In the genomic region with DNA sequence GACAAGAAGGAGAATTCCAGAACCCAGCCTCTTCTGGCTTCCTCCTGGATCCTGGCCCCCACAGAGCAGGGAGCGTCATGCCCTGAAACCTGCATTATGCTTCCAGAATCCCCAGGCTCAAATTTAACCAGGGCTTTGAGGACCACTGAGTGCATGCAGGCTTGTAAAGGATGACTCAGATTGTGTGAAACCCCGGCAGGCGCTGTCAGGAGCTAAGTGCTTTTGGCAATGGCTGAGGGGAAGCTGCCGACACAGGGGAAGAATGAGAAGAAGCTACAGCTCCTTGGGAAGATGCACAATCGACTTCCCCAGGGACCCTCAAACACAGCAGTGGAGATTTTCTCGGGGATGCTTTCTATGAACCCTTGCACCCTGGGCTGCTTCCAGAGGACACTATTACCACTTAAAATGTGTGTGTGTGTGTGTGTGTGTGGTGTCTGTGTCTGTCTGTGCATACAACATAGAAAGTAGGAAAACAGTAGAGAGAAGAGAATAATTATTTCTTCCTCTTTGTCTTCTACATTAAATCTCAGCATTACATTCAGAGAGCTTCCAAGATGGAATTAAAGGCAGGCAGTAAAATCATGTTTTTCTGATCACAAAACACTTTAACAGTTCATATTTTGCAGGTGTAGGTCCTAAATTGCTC, we compare ENCODE assay signal across 9 cellular contexts.
DNase-seq lines count a peak whose midpoint lies in the region; ATAC-seq and TF ChIP-seq lines count a peak whose summit lies in the region.
"Had no signal": no experiment of that assay in that cellular context is flagged by ENCODE, and none has a peak within 500 bp of the region (broad histone marks: within the 10 kb centered on the region; RNA-seq: fewer than 3 reads in every experiment).

No MANE protein-coding gene starts in this region.

- H3K36me3 ChIP-seq in naive thymus-derived CD4-positive, alpha-beta T cell (ENCODE audit: control insufficient read depth in 2 of 3, insufficient read depth in 3 of 3, low read length in 3 of 3) = no peaks in the 10 kb centered on the region

- no peak overlapping the region for H3K27ac ChIP-seq in naive thymus-derived CD4-positive, alpha-beta T cell (ENCODE audit: low read depth, low read length)

- peak; percentile 87 for DNase-seq in ACHN
- DNase-seq in astrocyte of the hippocampus (ENCODE audit: low read depth, low spot score) = peak; percentile 83
- peak; percentile 32 for DNase-seq in medulla oblongata (ENCODE audit: extremely low spot score)
- DNase-seq in GM19240 (ENCODE audit: insufficient read length, low spot score) = no peak
- no peak for DNase-seq in Calu3
- no peak for DNase-seq in naive thymus-derived CD4-positive, alpha-beta T cell
- DNase-seq: COR-L47 had no signal

- ATAC-seq in HG02610 (IDR thresholded peaks at IDR 0.05; ENCODE audit: unreplicated experiment) = peak; percentile 21
- ATAC-seq in GM18519 (IDR thresholded peaks at IDR 0.05; ENCODE audit: low FRiP score, unreplicated experiment) = no peak
- ATAC-seq in naive thymus-derived CD4-positive, alpha-beta T cell = no peak

- H3K27me3 Mint-ChIP-seq in Calu3 (ENCODE audit: unreplicated experiment) = peaks cover 87% of the 10 kb centered on the region
- H3K27me3 Mint-ChIP-seq in naive thymus-derived CD4-positive, alpha-beta T cell = peaks cover 0 to 8% (median 0%) of the 10 kb centered on the region in 5 donors

- peaks cover 7 to 13% of the 10 kb centered on the region in 2 donors for H3K4me1 ChIP-seq in naive thymus-derived CD4-positive, alpha-beta T cell (ENCODE audit: control insufficient read depth in 2 of 2, insufficient read depth in 2 of 2, low read length in 2 of 2)

- in situ Hi-C loops in ACHN (cut with HindIII; ENCODE audit: low pct_ligation_motif_present, low pct_unique_long_range_greater_than_20kb, low sequenced_read_pairs) = no loop called here

- CTCF ChIA-PET in Calu3 (lab: Charles Lee) = no interaction called here
- CTCF ChIA-PET in naive thymus-derived CD4-positive, alpha-beta T cell (lab: Charles Lee) = no interaction called here

- H3K9me3 ChIP-seq in naive thymus-derived CD4-positive, alpha-beta T cell (ENCODE audit: control insufficient read depth in 2 of 3, low read length in 3 of 3) = no peaks in the 10 kb centered on the region

- TF ChIP-seq CTCF in Calu3 (IDR thresholded peaks at IDR 0.05; ENCODE audit: unreplicated experiment) = no peak

- intact Hi-C loops in Calu3 (cut with micrococcal nuclease; ENCODE audit: unreplicated experiment) = no loop called here
- intact Hi-C loops in naive thymus-derived CD4-positive, alpha-beta T cell (cut with micrococcal nuclease) = loop anchor here in 1 of 2 donors (10.0 kb wide), 1 partner anchor 1752 kb away; a partner anchor contains a TSS

- no TSS peak for BruUV-seq in Calu3 (replicated peaks; lab: Mats Ljungman, UMichigan)

- no peaks in the 10 kb centered on the region for H3K4me1 Mint-ChIP-seq in Calu3 (ENCODE audit: low read depth, unreplicated experiment)
- peaks cover 9 to 42% (median 15%) of the 10 kb centered on the region in 7 donors for H3K4me1 Mint-ChIP-seq in naive thymus-derived CD4-positive, alpha-beta T cell

- no peak overlapping the region for H3K4me3 ChIP-seq in naive thymus-derived CD4-positive, alpha-beta T cell (ENCODE audit: low read length)

- H3K4me3 Mint-ChIP-seq in Calu3 (ENCODE audit: low read depth, unreplicated experiment) = no peak overlapping the region
- H3K4me3 Mint-ChIP-seq in naive thymus-derived CD4-positive, alpha-beta T cell = no peak overlapping the region

- POLR2A ChIA-PET in naive thymus-derived CD4-positive, alpha-beta T cell (lab: Charles Lee) = no interaction called here

- no peak overlapping the region for H3K27ac Mint-ChIP-seq in Calu3 (ENCODE audit: unreplicated experiment)
- H3K27ac Mint-ChIP-seq in naive thymus-derived CD4-positive, alpha-beta T cell = no peak overlapping the region

- no peaks in the 10 kb centered on the region for H3K27me3 ChIP-seq in naive thymus-derived CD4-positive, alpha-beta T cell (ENCODE audit: control insufficient read depth in 2 of 2, insufficient read depth in 2 of 2, low read length in 2 of 2)

- no peaks in the 10 kb centered on the region for H3K36me3 Mint-ChIP-seq in Calu3 (ENCODE audit: insufficient read depth, unreplicated experiment)
- H3K36me3 Mint-ChIP-seq in naive thymus-derived CD4-positive, alpha-beta T cell = peaks cover 0 to 17% (median 0%) of the 10 kb centered on the region in 5 donors

- peaks cover 3% of the 10 kb centered on the region for H3K9me3 Mint-ChIP-seq in Calu3 (ENCODE audit: low read depth, unreplicated experiment)
- H3K9me3 Mint-ChIP-seq in naive thymus-derived CD4-positive, alpha-beta T cell = peaks cover 0 to 8% (median 0%) of the 10 kb centered on the region in 11 donors

Comparison
In these comparisons a context has a peak if more than half of its experiments do, and no peak if none do; other contexts are left out.
1. DNase-seq: peak in ACHN (single experiment), astrocyte of the hippocampus (single experiment) and medulla oblongata (single experiment); none in GM19240 (single experiment), Calu3 (single experiment) and naive thymus-derived CD4-positive, alpha-beta T cell (0 of 9).